Comparison of ENCODE assay signal across 13 cellular contexts in the genomic region with DNA sequence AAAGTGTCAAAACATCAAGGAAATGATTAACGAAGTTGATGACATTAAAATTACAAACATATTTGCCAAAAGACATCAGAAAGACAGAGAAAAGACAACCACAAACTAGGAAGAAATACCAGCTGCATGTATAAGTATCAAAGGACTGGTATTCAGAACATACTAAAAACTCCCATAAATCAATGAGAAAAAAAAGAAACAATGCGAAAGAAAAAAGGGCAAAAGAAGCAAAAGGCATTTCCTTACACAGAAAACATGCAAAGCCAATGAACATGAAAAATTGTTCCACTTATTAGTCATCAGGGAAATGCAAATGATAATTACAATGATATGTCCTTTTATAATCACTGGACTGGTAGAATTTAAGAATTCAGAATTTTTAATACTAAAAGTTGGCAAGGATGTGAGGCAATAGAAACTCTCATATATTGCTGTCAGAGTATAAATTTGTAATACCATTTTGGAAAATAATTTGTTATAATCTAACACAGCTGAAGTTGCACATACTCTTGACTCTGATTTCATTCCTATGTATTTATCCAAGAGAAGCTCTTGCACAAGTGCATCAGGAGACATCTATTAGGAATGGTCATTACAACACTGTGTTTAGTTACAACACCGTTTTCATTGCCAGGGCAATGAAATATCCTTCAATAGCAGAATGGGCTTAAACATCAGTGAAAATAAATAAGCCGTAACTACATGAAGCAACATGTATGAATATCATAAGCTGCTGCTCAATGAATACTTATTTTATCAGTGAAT.
DNase-seq lines count a peak whose midpoint lies in the region; ATAC-seq and TF ChIP-seq lines count a peak whose summit lies in the region.
"Had no signal": no experiment of that assay in that cellular context is flagged by ENCODE, and none has a peak within 500 bp of the region (broad histone marks: within the 10 kb centered on the region; RNA-seq: fewer than 3 reads in every experiment).

No MANE protein-coding gene starts in this region.

- H3K4me3 ChIP-seq in fibroblast of the aortic adventitia (ENCODE audit: low read depth, low read length), result no peak overlapping the region
- H3K4me3 ChIP-seq in trophoblast cell (ENCODE audit: low read depth, low read length), result no peak overlapping the region
- H3K4me3 ChIP-seq: cardiac muscle cell had no signal

- H3K4me2 ChIP-seq in trophoblast cell (ENCODE audit: low read length), result no peak overlapping the region

- no peak overlapping the region for H2BK120ac ChIP-seq in trophoblast cell (ENCODE audit: insufficient read depth, low read length, poor library complexity)

- no peaks in the 10 kb centered on the region for H3K9me3 ChIP-seq in trophoblast cell (ENCODE audit: insufficient read depth, low read depth, low read length)

- no peak overlapping the region for H4K8ac ChIP-seq in trophoblast cell (ENCODE audit: low read depth, low read length)

- no peak overlapping the region for H3K4ac ChIP-seq in trophoblast cell (ENCODE audit: low read depth, low read length)

- peak; percentile 89 for ATAC-seq in SK-N-SH treated with all-trans-retinoic acid at 6 μM for 48 hours

- no peak overlapping the region for H3K23ac ChIP-seq in trophoblast cell (ENCODE audit: low read length)

- no peak overlapping the region for H3K9ac ChIP-seq in trophoblast cell (ENCODE audit: low read length)

- H3K4me1 ChIP-seq in trophoblast cell (ENCODE audit: control insufficient read depth in 1 of 2, insufficient read depth in 2 of 2, low read length in 2 of 2), result no peaks in the 10 kb centered on the region

- H3K79me2 ChIP-seq in trophoblast cell (ENCODE audit: control insufficient read depth, insufficient read depth, low read length, poor library complexity), result no peaks in the 10 kb centered on the region

- WGBS in trophoblast cell (ENCODE audit: extremely low coverage, insufficient coverage, insufficient read length), result no CpG with 5 or more reads among the region's 4 CpGs

- no peak overlapping the region for H4K12ac ChIP-seq in trophoblast cell (ENCODE audit: low read depth, low read length)

- no peak overlapping the region for H2AFZ ChIP-seq in trophoblast cell (ENCODE audit: insufficient read depth, low read length, poor library complexity)

- H3K36me3 ChIP-seq in trophoblast cell (ENCODE audit: control insufficient read depth in 1 of 2, insufficient read depth in 2 of 2, low read length in 2 of 2), result no peaks in the 10 kb centered on the region
- H3K36me3 ChIP-seq: cardiac muscle cell had no signal

- H3K14ac ChIP-seq in trophoblast cell (ENCODE audit: low read length), result no peak overlapping the region

- H2BK12ac ChIP-seq in trophoblast cell (ENCODE audit: low read length), result no peak overlapping the region

- DNase-seq in AG08396 (ENCODE audit: low spot score), result peak; percentile 60
- DNase-seq in fibroblast of the aortic adventitia (ENCODE audit: low read depth), result peak; percentile 97
- peak; percentile 48 to 89 for DNase-seq in trophoblast cell
- no peak for DNase-seq in T-helper 9 cell
- DNase-seq in cerebellar cortex (ENCODE audit: low spot score), result no peak
- no peak for DNase-seq in activated CD4-positive, alpha-beta T cell treated with anti-CD3 and anti-CD28 coated beads, Interleukin-2, amount 50 U/mL, for 4 hours
- no peak for DNase-seq in LoVo (ENCODE audit: low spot score)
- DNase-seq: activated T-cell treated with anti-CD3 and anti-CD28 coated beads for 4 hours; NCI-H345; stimulated activated CD4-positive, alpha-beta T cell treated with anti-CD3 and anti-CD28 coated beads, Interleukin-12 subunit alpha, Interleukin-12 subunit beta, amount 100 ng/mL, for 4 hours had no signal

- H4K91ac ChIP-seq in trophoblast cell (ENCODE audit: low read depth, low read length), result no peak overlapping the region

- H3K27ac ChIP-seq in trophoblast cell (ENCODE audit: low read depth, low read length), result no peak overlapping the region
- H3K27ac ChIP-seq: C4-2B, cardiac muscle cell had no signal

- no peak overlapping the region for H2BK5ac ChIP-seq in trophoblast cell (ENCODE audit: low read depth, low read length, poor library complexity)

- H3K27me3 ChIP-seq in trophoblast cell (ENCODE audit: insufficient read depth, low read length), result no peaks in the 10 kb centered on the region
- H3K27me3 ChIP-seq: cardiac muscle cell had no signal

- no peaks in the 10 kb centered on the region for H3K79me1 ChIP-seq in trophoblast cell (ENCODE audit: low read length)

- no peak overlapping the region for H2AK5ac ChIP-seq in trophoblast cell (ENCODE audit: low read length)

- H3K18ac ChIP-seq in trophoblast cell (ENCODE audit: low read length), result no peak overlapping the region

- no peak for TF ChIP-seq CTCF in fibroblast of the aortic adventitia (IDR thresholded peaks at IDR 0.05; ENCODE audit: insufficient read depth, low read length)

TF ChIP-seq in SK-N-SH treated with all-trans-retinoic acid at 6 μM for 48 hours, 23 proteins besides CTCF, POLR2A, EP300 and RAD21:
- TF ChIP-seq TCF4 (CRISPR knock-in tag; IDR thresholded peaks at IDR 0.05; ENCODE audit: borderline replicate concordance), result no peak
- TF ChIP-seq GLIS3 (CRISPR knock-in tag; IDR thresholded peaks at IDR 0.05), result no peak

Comparison
In these comparisons a context has a peak if more than half of its experiments do, and no peak if none do; other contexts are left out.
1. DNase-seq: peak in AG08396 (single experiment), fibroblast of the aortic adventitia (single experiment) and trophoblast cell (2 of 2); none in T-helper 9 cell (single experiment), cerebellar cortex (single experiment), activated CD4-positive, alpha-beta T cell treated with anti-CD3 and anti-CD28 coated beads, Interleukin-2, amount 50 U/mL, for 4 hours (0 of 2) and LoVo (single experiment).